In the genomic region with DNA sequence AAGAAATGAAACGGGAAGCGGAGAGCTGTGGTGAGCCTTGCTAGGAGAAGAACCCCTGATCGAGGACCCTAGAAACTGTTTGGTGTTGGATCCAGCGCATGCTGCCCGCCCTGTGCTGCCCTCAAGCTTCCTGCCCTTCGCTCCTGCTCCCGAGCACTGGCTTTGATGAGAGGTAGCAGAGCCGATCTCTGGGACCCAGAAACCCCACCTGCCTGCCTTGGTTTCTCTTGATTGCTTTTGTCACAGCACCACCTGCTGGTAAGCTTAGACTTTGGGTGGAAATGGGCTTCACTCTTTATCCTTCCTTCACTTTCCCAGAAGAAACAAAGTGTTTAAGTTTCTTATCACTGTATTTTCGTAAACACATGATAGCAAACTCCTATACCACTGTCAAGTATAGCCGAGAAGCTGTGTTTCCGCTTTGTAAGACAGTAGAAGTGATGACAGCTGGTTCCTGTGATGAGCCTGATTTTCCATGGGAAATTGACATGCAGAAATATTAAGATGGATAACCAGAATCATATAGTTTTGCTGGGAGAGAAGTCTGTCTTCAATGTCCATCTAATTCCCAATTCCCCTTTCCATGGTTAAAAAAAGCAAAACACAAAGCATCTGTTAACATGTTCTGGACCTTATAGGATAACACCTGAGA, we compare ENCODE assay signal across 2 cellular contexts.
TF ChIP-seq lines count a peak whose summit lies in the region.

No MANE protein-coding gene starts in this region.

TF ChIP-seq in IMR-90, 13 proteins besides CTCF, POLR2A, EP300 and RAD21:
- TF ChIP-seq FOS (IDR thresholded peaks at IDR 0.05; ENCODE audit: low read depth, low read length) (no peak), SMC3 (IDR thresholded peaks at IDR 0.05; ENCODE audit: low read depth, low read length) (peak; percentile 91), CEBPB (IDR thresholded peaks at IDR 0.05; ENCODE audit: low read depth, low read length) (no peak)

TF ChIP-seq in SK-N-SH, 30 proteins besides CTCF, POLR2A, EP300 and RAD21:
- TF ChIP-seq SMC3 (IDR thresholded peaks at IDR 0.05; ENCODE audit: low read depth, low read length) (peak; percentile 82), POLR2AphosphoS5 (IDR thresholded peaks at IDR 0.05; ENCODE audit: low read depth, low read length) (no peak), FOSL2 (IDR thresholded peaks at IDR 0.05; ENCODE audit: borderline replicate concordance, low read depth) (no peak)
TF ChIP-seq in SK-N-SH: peak in this region for 1.
